In genomic region chr5:176676361-176676824, GRCh38 we compare ENCODE assay signal across 1 cellular context.
TF ChIP-seq lines count a peak whose summit lies in the region.

No MANE protein-coding gene starts in this region.

TF ChIP-seq in WTC11, 78 proteins besides CTCF, POLR2A, EP300 and RAD21 (continued from another document):
- TF ChIP-seq ARID4B (CRISPR knock-in tag; IDR thresholded peaks at IDR 0.05; ENCODE audit: borderline replicate concordance) (no peak), GTF2I (CRISPR knock-in tag; conservative IDR thresholded peaks at IDR 0.05) (no peak), ZBTB43 (CRISPR knock-in tag; IDR thresholded peaks at IDR 0.05) (no peak), ZNF232 (CRISPR knock-in tag; IDR thresholded peaks at IDR 0.05) (no peak), AR (CRISPR knock-in tag; IDR thresholded peaks at IDR 0.05) (no peak), MXD4 (CRISPR knock-in tag; IDR thresholded peaks at IDR 0.05; ENCODE audit: borderline replicate concordance) (no peak), ZNF396 (CRISPR knock-in tag; IDR thresholded peaks at IDR 0.05; ENCODE audit: borderline replicate concordance) (no peak)
